Comparison of ENCODE assay signal across 1 cellular context in the genomic region with DNA sequence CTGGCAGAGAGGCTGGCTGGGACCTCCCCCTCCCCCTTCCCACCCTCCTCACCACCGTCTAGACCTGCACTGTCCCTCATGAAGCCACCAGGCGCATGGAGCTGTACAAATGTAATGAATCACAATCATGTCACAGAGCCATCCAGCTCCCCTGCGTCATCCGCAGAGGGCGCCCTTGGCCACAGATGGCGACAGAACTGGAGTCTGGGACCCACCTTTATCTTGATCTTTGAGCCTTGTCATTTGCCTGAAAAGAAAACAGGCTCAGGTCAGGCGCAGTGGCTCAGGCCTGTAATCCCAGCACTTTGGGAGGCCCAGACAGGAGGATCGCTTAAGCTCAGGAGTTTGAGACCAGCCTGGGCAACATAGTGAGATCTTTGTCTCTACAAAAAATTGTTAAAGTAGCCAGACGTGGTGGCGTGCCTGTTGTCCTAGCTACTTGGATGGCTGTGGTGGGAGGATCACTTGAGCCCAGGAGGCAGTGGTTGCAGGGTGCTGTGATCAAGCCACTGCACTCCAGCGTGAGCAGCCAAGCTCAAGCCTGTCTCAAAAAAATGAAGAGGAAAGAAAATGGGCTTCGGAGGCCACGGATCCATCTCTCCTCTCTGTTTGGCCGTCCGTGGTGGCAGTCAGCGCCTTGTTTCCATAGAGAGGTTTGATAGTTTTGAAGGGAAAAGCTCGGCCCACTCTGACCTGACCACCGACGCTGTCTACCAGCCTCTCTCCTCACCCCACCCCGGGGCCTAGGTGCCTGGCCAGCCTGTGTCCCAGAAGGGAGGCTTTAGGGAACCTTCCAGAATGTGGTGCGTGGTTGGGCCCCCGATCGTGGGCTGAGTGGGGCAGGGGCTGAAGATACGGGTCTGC.
TF ChIP-seq lines count a peak whose summit lies in the region.

No MANE protein-coding gene starts in this region.

TF ChIP-seq in HepG2, 621 proteins besides CTCF, POLR2A, EP300 and RAD21 (continued from another document and continues in another):
- TF ChIP-seq ZFP37 (CRISPR knock-in tag; IDR thresholded peaks at IDR 0.05; ENCODE audit: borderline replicate concordance) (peak; percentile 41; the same call in 1 of the 2 replicates), MAFK (conservative IDR thresholded peaks at IDR 0.05 in 1 of 2, IDR thresholded peaks at IDR 0.05 in 1 of 2; ENCODE audit: low read length in 2 of 2) (no peak), ZSCAN25 (CRISPR knock-in tag; IDR thresholded peaks at IDR 0.05) (peak; percentile 81), ATF7-NPFF (CRISPR knock-in tag; IDR thresholded peaks at IDR 0.05; ENCODE audit: low read depth) (peak; percentile 35), ZNF704 (CRISPR knock-in tag; IDR thresholded peaks at IDR 0.05; ENCODE audit: borderline replicate concordance) (0 out of 2 replicates have a peak, but pooled peaks have one; percentile 53), ZFAT (CRISPR knock-in tag; conservative IDR thresholded peaks at IDR 0.05) (no peak), ZNF30 (CRISPR knock-in tag; IDR thresholded peaks at IDR 0.05) (no peak), ARID5B (CRISPR knock-in tag; IDR thresholded peaks at IDR 0.05) (peak; percentile 83), HNF4G (IDR thresholded peaks at IDR 0.05; ENCODE audit: borderline replicate concordance, low read depth, low read length) (peak; percentile 85), HNF4G (CRISPR knock-in tag; IDR thresholded peaks at IDR 0.05; ENCODE audit: borderline replicate concordance, low read depth) (peak; percentile 76; the same call in 1 of the 2 replicates), POLR2AphosphoS5 (IDR thresholded peaks at IDR 0.05; ENCODE audit: low read depth, low read length) (no peak), SAP130 (CRISPR knock-in tag; IDR thresholded peaks at IDR 0.05; ENCODE audit: low read depth) (peak; percentile 97), SMARCE1 (IDR thresholded peaks at IDR 0.05; ENCODE audit: borderline replicate concordance) (no peak), KDM2A (CRISPR knock-in tag; IDR thresholded peaks at IDR 0.05; ENCODE audit: borderline replicate concordance, low read depth) (peak; percentile 95), KAT7 (CRISPR knock-in tag; IDR thresholded peaks at IDR 0.05; ENCODE audit: borderline replicate concordance) (peak; percentile 78; the same call in 1 of the 2 replicates), KLF13 (CRISPR knock-in tag; IDR thresholded peaks at IDR 0.05) (no peak), TAF15 (IDR thresholded peaks at IDR 0.05; ENCODE audit: low read depth, low read length, poor library complexity, severe bottlenecking) (no peak), NCOR1 (IDR thresholded peaks at IDR 0.05; ENCODE audit: borderline replicate concordance, low read length) (peak; percentile 91), ZNF251 (CRISPR knock-in tag; IDR thresholded peaks at IDR 0.05) (0 out of 2 replicates have a peak, but pooled peaks have one; percentile 49), SP4 (CRISPR knock-in tag; IDR thresholded peaks at IDR 0.05) (peak; percentile 73; the same call in 1 of the 2 replicates), HCFC1 (IDR thresholded peaks at IDR 0.05; ENCODE audit: low read depth, low read length) (no peak; the same call in 1 of the 2 replicates), KDM5B (CRISPR knock-in tag; IDR thresholded peaks at IDR 0.05; ENCODE audit: borderline replicate concordance) (no peak; the same call in 1 of the 2 replicates), ZNF468 (CRISPR knock-in tag; IDR thresholded peaks at IDR 0.05) (no peak), PHF8 (CRISPR knock-in tag; IDR thresholded peaks at IDR 0.05) (peak; percentile 61), ZNF430 (CRISPR knock-in tag; IDR thresholded peaks at IDR 0.05) (peak; percentile 77; the same call in 1 of the 2 replicates), MLLT10 (CRISPR knock-in tag; IDR thresholded peaks at IDR 0.05) (no peak), ZFP62 (CRISPR knock-in tag; IDR thresholded peaks at IDR 0.05) (0 out of 2 replicates have a peak, but pooled peaks have one; percentile 35), CREB3 (CRISPR knock-in tag; IDR thresholded peaks at IDR 0.05) (peak; percentile 67; the same call in 1 of the 2 replicates), ZNF281 (CRISPR knock-in tag; IDR thresholded peaks at IDR 0.05; ENCODE audit: borderline replicate concordance) (peak; percentile 85), NR1H2 (CRISPR knock-in tag; IDR thresholded peaks at IDR 0.05; ENCODE audit: borderline replicate concordance, low read depth) (0 out of 2 replicates have a peak, but pooled peaks have one; percentile 45), PAX8 (CRISPR knock-in tag; IDR thresholded peaks at IDR 0.05; ENCODE audit: borderline replicate concordance) (no peak), CBX1 (IDR thresholded peaks at IDR 0.05; ENCODE audit: low read depth) (peak; percentile 88)
- TF ChIP-seq, protein P1, sequence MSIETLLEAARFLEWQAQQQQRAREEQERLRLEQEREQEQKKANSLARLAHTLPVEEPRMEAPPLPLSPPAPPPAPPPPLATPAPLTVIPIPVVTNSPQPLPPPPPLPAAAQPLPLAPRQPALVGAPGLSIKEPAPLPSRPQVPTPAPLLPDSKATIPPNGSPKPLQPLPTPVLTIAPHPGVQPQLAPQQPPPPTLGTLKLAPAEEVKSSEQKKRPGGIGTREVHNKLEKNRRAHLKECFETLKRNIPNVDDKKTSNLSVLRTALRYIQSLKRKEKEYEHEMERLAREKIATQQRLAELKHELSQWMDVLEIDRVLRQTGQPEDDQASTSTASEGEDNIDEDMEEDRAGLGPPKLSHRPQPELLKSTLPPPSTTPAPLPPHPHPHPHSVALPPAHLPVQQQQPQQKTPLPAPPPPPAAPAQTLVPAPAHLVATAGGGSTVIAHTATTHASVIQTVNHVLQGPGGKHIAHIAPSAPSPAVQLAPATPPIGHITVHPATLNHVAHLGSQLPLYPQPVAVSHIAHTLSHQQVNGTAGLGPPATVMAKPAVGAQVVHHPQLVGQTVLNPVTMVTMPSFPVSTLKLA (IDR thresholded peaks at IDR 0.05) = peak; percentile 42; the same call in 1 of the 2 replicates
- TF ChIP-seq, protein P2, sequence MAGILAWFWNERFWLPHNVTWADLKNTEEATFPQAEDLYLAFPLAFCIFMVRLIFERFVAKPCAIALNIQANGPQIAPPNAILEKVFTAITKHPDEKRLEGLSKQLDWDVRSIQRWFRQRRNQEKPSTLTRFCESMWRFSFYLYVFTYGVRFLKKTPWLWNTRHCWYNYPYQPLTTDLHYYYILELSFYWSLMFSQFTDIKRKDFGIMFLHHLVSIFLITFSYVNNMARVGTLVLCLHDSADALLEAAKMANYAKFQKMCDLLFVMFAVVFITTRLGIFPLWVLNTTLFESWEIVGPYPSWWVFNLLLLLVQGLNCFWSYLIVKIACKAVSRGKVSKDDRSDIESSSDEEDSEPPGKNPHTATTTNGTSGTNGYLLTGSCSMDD (CRISPR knock-in tag; IDR thresholded peaks at IDR 0.05) = 0 out of 2 replicates have a peak, but pooled peaks have one; percentile 53
- TF ChIP-seq, protein P3, sequence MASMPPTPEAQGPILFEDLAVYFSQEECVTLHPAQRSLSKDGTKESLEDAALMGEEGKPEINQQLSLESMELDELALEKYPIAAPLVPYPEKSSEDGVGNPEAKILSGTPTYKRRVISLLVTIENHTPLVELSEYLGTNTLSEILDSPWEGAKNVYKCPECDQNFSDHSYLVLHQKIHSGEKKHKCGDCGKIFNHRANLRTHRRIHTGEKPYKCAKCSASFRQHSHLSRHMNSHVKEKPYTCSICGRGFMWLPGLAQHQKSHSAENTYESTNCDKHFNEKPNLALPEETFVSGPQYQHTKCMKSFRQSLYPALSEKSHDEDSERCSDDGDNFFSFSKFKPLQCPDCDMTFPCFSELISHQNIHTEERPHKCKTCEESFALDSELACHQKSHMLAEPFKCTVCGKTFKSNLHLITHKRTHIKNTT (CRISPR knock-in tag; IDR thresholded peaks at IDR 0.05) = no peak
- TF ChIP-seq, protein P4, sequence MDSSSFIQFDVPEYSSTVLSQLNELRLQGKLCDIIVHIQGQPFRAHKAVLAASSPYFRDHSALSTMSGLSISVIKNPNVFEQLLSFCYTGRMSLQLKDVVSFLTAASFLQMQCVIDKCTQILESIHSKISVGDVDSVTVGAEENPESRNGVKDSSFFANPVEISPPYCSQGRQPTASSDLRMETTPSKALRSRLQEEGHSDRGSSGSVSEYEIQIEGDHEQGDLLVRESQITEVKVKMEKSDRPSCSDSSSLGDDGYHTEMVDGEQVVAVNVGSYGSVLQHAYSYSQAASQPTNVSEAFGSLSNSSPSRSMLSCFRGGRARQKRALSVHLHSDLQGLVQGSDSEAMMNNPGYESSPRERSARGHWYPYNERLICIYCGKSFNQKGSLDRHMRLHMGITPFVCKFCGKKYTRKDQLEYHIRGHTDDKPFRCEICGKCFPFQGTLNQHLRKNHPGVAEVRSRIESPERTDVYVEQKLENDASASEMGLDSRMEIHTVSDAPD (CRISPR knock-in tag; IDR thresholded peaks at IDR 0.05) = no peak
- TF ChIP-seq, protein P5, sequence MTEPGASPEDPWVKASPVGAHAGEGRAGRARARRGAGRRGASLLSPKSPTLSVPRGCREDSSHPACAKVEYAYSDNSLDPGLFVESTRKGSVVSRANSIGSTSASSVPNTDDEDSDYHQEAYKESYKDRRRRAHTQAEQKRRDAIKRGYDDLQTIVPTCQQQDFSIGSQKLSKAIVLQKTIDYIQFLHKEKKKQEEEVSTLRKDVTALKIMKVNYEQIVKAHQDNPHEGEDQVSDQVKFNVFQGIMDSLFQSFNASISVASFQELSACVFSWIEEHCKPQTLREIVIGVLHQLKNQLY (CRISPR knock-in tag; IDR thresholded peaks at IDR 0.05) = peak; percentile 64; the same call in 1 of the 2 replicates
- TF ChIP-seq, protein P6, sequence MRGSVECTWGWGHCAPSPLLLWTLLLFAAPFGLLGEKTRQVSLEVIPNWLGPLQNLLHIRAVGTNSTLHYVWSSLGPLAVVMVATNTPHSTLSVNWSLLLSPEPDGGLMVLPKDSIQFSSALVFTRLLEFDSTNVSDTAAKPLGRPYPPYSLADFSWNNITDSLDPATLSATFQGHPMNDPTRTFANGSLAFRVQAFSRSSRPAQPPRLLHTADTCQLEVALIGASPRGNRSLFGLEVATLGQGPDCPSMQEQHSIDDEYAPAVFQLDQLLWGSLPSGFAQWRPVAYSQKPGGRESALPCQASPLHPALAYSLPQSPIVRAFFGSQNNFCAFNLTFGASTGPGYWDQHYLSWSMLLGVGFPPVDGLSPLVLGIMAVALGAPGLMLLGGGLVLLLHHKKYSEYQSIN (CRISPR knock-in tag; IDR thresholded peaks at IDR 0.05; ENCODE audit: borderline replicate concordance) = no peak
- TF ChIP-seq, protein P7, sequence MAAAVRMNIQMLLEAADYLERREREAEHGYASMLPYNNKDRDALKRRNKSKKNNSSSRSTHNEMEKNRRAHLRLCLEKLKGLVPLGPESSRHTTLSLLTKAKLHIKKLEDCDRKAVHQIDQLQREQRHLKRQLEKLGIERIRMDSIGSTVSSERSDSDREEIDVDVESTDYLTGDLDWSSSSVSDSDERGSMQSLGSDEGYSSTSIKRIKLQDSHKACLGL (CRISPR knock-in tag; IDR thresholded peaks at IDR 0.05) = 0 out of 2 replicates have a peak, but pooled peaks have one; percentile 3
